ENCODE assay signal across 13 cellular contexts in genomic region chr10:32244011-32244410, GRCh38.
DNase-seq lines count a peak whose midpoint lies in the region; ATAC-seq lines count a peak whose summit lies in the region.
"Had no signal": no experiment of that assay in that cellular context is flagged by ENCODE, and none has a peak within 500 bp of the region (broad histone marks: within the 10 kb centered on the region; RNA-seq: fewer than 3 reads in every experiment).

No MANE protein-coding gene starts in this region.

- no peaks in the 10 kb centered on the region for H3K79me2 ChIP-seq in trophoblast cell (ENCODE audit: control insufficient read depth, insufficient read depth, low read length, poor library complexity)

- no peak overlapping the region for H2BK12ac ChIP-seq in trophoblast cell (ENCODE audit: low read length)

- H3K27ac ChIP-seq in trophoblast cell (ENCODE audit: low read depth, low read length): peak overlapping the region; percentile 60
- H3K27ac ChIP-seq: C4-2B had no signal

- no peak overlapping the region for H4K8ac ChIP-seq in trophoblast cell (ENCODE audit: low read depth, low read length)

- H3K9me3 ChIP-seq in trophoblast cell (ENCODE audit: insufficient read depth, low read depth, low read length): no peaks in the 10 kb centered on the region

- no peak overlapping the region for H2AK5ac ChIP-seq in trophoblast cell (ENCODE audit: low read length)

- H4K91ac ChIP-seq in trophoblast cell (ENCODE audit: low read depth, low read length): no peak overlapping the region

- H3K4me2 ChIP-seq in trophoblast cell (ENCODE audit: low read length): no peak overlapping the region

- no CpG with 5 or more reads among the region's 4 CpGs for WGBS in trophoblast cell (ENCODE audit: extremely low coverage, insufficient coverage, insufficient read length)

- no peak overlapping the region for H2BK5ac ChIP-seq in trophoblast cell (ENCODE audit: low read depth, low read length, poor library complexity)

- H3K36me3 ChIP-seq in trophoblast cell (ENCODE audit: control insufficient read depth in 1 of 2, insufficient read depth in 2 of 2, low read length in 2 of 2): no peaks in the 10 kb centered on the region

- H3K4me3 Mint-ChIP-seq in activated T-cell treated with anti-CD3 and anti-CD28 coated beads, Interleukin-2, amount 50 U/mL, for 72 hours: peak overlapping the region; percentile 10 to 72
- no peak overlapping the region for H3K4me3 Mint-ChIP-seq in activated CD4-positive, alpha-beta memory T cell treated with anti-CD3 and anti-CD28 coated beads, Interleukin-2, amount 10 ng/mL, durations not matched to agents 7 days and 5 days

- H3K4me1 ChIP-seq in trophoblast cell (ENCODE audit: control insufficient read depth in 1 of 2, insufficient read depth in 2 of 2, low read length in 2 of 2): peaks cover 7 to 8% of the 10 kb centered on the region in 2 experiments

- peak overlapping the region; percentile 88 for H3K27ac Mint-ChIP-seq in activated T-cell treated with anti-CD3 and anti-CD28 coated beads, Interleukin-2, amount 50 U/mL, for 72 hours
- H3K27ac Mint-ChIP-seq in activated CD4-positive, alpha-beta memory T cell treated with anti-CD3 and anti-CD28 coated beads, Interleukin-2, amount 10 ng/mL, durations not matched to agents 7 days and 5 days: peak overlapping the region; percentile 47

- DNase-seq in activated T-cell treated with anti-CD3 and anti-CD28 coated beads, Interleukin-2, amount 50 U/mL, for 72 hours: no peak
- DNase-seq in activated T-cell treated with anti-CD3 and anti-CD28 coated beads, Interleukin-2, amount 50 U/mL, for 1 hour: no peak
- DNase-seq in M059J (ENCODE audit: low read depth) (peak; percentile 34), trophoblast cell (peak in 1 of 2 donors; percentile 95)
- no peak for DNase-seq in activated CD4-positive, alpha-beta memory T cell treated with anti-CD3 and anti-CD28 coated beads, Interleukin-2, amount 10 ng/mL, durations not matched to agents 7 days and 5 days
- DNase-seq in stimulated activated CD4-positive, alpha-beta T cell treated with anti-CD3 and anti-CD28 coated beads, Interleukin-12 subunit alpha, Interleukin-12 subunit beta, amount 100 ng/mL, for 4 hours: no peak
- DNase-seq: ACHN, DMS79 treated with DMSO at 0.1 percent for 48 hours, NCI-H1105 treated with DMSO at 0.1 percent for 48 hours, NCI-H1694, Right ventricle myocardium superior had no signal

- no peaks in the 10 kb centered on the region for H3K27me3 ChIP-seq in trophoblast cell (ENCODE audit: insufficient read depth, low read length)

- H3K4me3 ChIP-seq in trophoblast cell (ENCODE audit: low read depth, low read length): no peak overlapping the region

- CTCF ChIA-PET in activated CD4-positive, alpha-beta memory T cell treated with anti-CD3 and anti-CD28 coated beads, Interleukin-2, amount 10 ng/mL, durations not matched to agents 7 days and 5 days (lab: Charles Lee): interaction anchor here (0.6 to 2.3 kb wide), 7 partner anchors 12 to 120 kb away, joined by 3 to 11 read pairs (median 3); no protein-coding TSS in a partner anchor

- H3K36me3 Mint-ChIP-seq in activated T-cell treated with anti-CD3 and anti-CD28 coated beads, Interleukin-2, amount 50 U/mL, for 72 hours (ENCODE audit: insufficient read depth in 2 of 2): no peaks in the 10 kb centered on the region
- no peaks in the 10 kb centered on the region for H3K36me3 Mint-ChIP-seq in activated CD4-positive, alpha-beta memory T cell treated with anti-CD3 and anti-CD28 coated beads, Interleukin-2, amount 10 ng/mL, durations not matched to agents 7 days and 5 days (ENCODE audit: low read depth)

- ATAC-seq in activated T-cell treated with anti-CD3 and anti-CD28 coated beads, Interleukin-2, amount 50 U/mL, for 72 hours (replicated peaks in 1 of 2): no peak
- ATAC-seq in GM21619 (IDR thresholded peaks at IDR 0.05; ENCODE audit: unreplicated experiment): no peak

- no peak overlapping the region for H3K18ac ChIP-seq in trophoblast cell (ENCODE audit: low read length)

- H3K4ac ChIP-seq in trophoblast cell (ENCODE audit: low read depth, low read length): no peak overlapping the region

- H3K27me3 Mint-ChIP-seq in activated T-cell treated with anti-CD3 and anti-CD28 coated beads, Interleukin-2, amount 50 U/mL, for 72 hours (ENCODE audit: low read depth): peaks cover 12% of the 10 kb centered on the region
- H3K27me3 Mint-ChIP-seq in activated CD4-positive, alpha-beta memory T cell treated with anti-CD3 and anti-CD28 coated beads, Interleukin-2, amount 10 ng/mL, durations not matched to agents 7 days and 5 days: no peaks in the 10 kb centered on the region

- no peak overlapping the region for H4K12ac ChIP-seq in trophoblast cell (ENCODE audit: low read depth, low read length)

- peaks cover 2% of the 10 kb centered on the region for H3K79me1 ChIP-seq in trophoblast cell (ENCODE audit: low read length)

- no peak overlapping the region for H3K23ac ChIP-seq in trophoblast cell (ENCODE audit: low read length)

- no peak overlapping the region for H2AFZ ChIP-seq in trophoblast cell (ENCODE audit: insufficient read depth, low read length, poor library complexity)

- peaks cover 33% of the 10 kb centered on the region for H3K4me1 Mint-ChIP-seq in activated T-cell treated with anti-CD3 and anti-CD28 coated beads, Interleukin-2, amount 50 U/mL, for 72 hours (ENCODE audit: low read depth)
- H3K4me1 Mint-ChIP-seq in activated CD4-positive, alpha-beta memory T cell treated with anti-CD3 and anti-CD28 coated beads, Interleukin-2, amount 10 ng/mL, durations not matched to agents 7 days and 5 days: peaks cover 23% of the 10 kb centered on the region

- no peak overlapping the region for H3K14ac ChIP-seq in trophoblast cell (ENCODE audit: low read length)

- H3K9me3 Mint-ChIP-seq in activated T-cell treated with anti-CD3 and anti-CD28 coated beads, Interleukin-2, amount 50 U/mL, for 72 hours: no peaks in the 10 kb centered on the region
- H3K9me3 Mint-ChIP-seq in activated CD4-positive, alpha-beta memory T cell treated with anti-CD3 and anti-CD28 coated beads, Interleukin-2, amount 10 ng/mL, durations not matched to agents 7 days and 5 days: no peaks in the 10 kb centered on the region

- no peak overlapping the region for H2BK120ac ChIP-seq in trophoblast cell (ENCODE audit: insufficient read depth, low read length, poor library complexity)

- H3K9ac ChIP-seq in trophoblast cell (ENCODE audit: low read length): no peak overlapping the region

- POLR2A ChIA-PET in activated CD4-positive, alpha-beta memory T cell treated with anti-CD3 and anti-CD28 coated beads, Interleukin-2, amount 10 ng/mL, durations not matched to agents 7 days and 5 days (lab: Charles Lee): interaction anchor here (0.6 to 2.4 kb wide), 3 partner anchors 11 to 264 kb away, joined by 3 to 8 read pairs (median 5); no protein-coding TSS in a partner anchor
